ENCODE assay signal across 8 cellular contexts in the genomic region with DNA sequence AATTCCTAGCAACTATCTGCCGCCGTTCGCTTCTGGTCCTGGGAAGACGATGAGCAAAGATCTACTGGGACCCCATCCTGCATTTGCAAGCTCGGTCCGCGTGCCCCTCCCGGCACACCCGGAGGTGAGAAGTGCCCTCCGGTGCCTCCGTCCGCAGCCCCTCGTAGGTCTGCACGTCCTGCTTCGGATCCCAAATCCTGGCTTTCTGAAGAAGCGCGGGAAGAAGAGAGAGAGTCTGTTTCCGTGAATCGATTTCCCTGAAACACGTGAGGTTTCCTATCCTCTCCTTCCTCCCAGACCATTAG. TPM values are rescaled to one million over a fixed set of nuclear protein-coding genes. Genes with fewer than 3 reads are reported as not detected.
A peak's percentile ranks its signal among the peaks of the same experiment; 100 is the strongest.
DNase-seq lines count a peak whose midpoint lies in the region; ATAC-seq and TF ChIP-seq lines count a peak whose summit lies in the region.

No MANE protein-coding gene starts in this region.

- TF ChIP-seq EP300 in SK-N-SH (IDR thresholded peaks at IDR 0.05; ENCODE audit: borderline replicate concordance in 1 of 2, low read depth in 1 of 2, low read length in 1 of 2) = no peak

- no peak for DNase-seq in SK-N-SH
- no peak for DNase-seq in adipocyte (ENCODE audit: low read depth)
- no peak for DNase-seq in kidney epithelial cell (ENCODE audit: low read depth)
- DNase-seq in DMS79 (lab: John Stamatoyannopoulos, UW) = no peak

- no peaks in the 10 kb centered on the region for H3K9me3 ChIP-seq in SK-N-SH
- H3K9me3 ChIP-seq in adipocyte (ENCODE audit: control insufficient read depth, low read length) = no peaks in the 10 kb centered on the region
- H3K9me3 ChIP-seq in stomach smooth muscle (ENCODE audit: control insufficient read depth in 2 of 2, low read length in 2 of 2) = no peaks in the 10 kb centered on the region

- peak overlapping the region; percentile 88 for H2AFZ ChIP-seq in SK-N-SH (ENCODE audit: low read depth)

- no peaks in the 10 kb centered on the region for H3K9me2 ChIP-seq in SK-N-SH

- H3K4me1 ChIP-seq in SK-N-SH (ENCODE audit: control insufficient read depth in 1 of 2, insufficient read depth in 2 of 2, low read depth in 1 of 2, low read length in 1 of 2) (peaks cover 5 to 19% of the 10 kb centered on the region in 2 experiments; a peak in 1 of 4 replicates), adipocyte (ENCODE audit: control insufficient read depth, insufficient read depth, low read length) (peaks cover 27% of the 10 kb centered on the region), stomach smooth muscle (ENCODE audit: control insufficient read depth, insufficient read depth, low read length) (peaks cover 34% of the 10 kb centered on the region)

- no peak for TF ChIP-seq RAD21 in SK-N-SH (IDR thresholded peaks at IDR 0.05; ENCODE audit: low read length)

- no peaks in the 10 kb centered on the region for H4K20me1 ChIP-seq in SK-N-SH (ENCODE audit: insufficient read depth)

- no peak for TF ChIP-seq CTCF in SK-N-SH (IDR thresholded peaks at IDR 0.05)
- no peak for TF ChIP-seq CTCF in kidney epithelial cell (IDR thresholded peaks at IDR 0.05; ENCODE audit: insufficient read depth, low read length, poor library complexity, severe bottlenecking)

- ATAC-seq in SK-N-SH treated with all-trans-retinoic acid at 6 μM for 48 hours = no peak
- no peak for ATAC-seq in activated CD4-positive, CD25-positive, alpha-beta regulatory T cell treated with anti-CD3 and anti-CD28 coated beads, Interleukin-2, amount 50 U/mL, for 24 hours
- no peak for ATAC-seq in HG02798 (IDR thresholded peaks at IDR 0.05; ENCODE audit: poor library complexity, unreplicated experiment)

- POLR2A ChIA-PET in SK-N-SH (lab: Yijun Ruan, JAX) = no interaction called here

- H3K36me3 ChIP-seq in SK-N-SH (replicated peaks in 1 of 2; ENCODE audit: control insufficient read depth in 1 of 2, insufficient read depth in 2 of 2, low read length in 1 of 2) = no peaks in the 10 kb centered on the region
- H3K36me3 ChIP-seq in adipocyte (ENCODE audit: control insufficient read depth, insufficient read depth, low read length, severe bottlenecking) = no peaks in the 10 kb centered on the region
- H3K36me3 ChIP-seq in kidney epithelial cell (ENCODE audit: control insufficient read depth, insufficient read depth, low read length) = no peaks in the 10 kb centered on the region
- H3K36me3 ChIP-seq in stomach smooth muscle (ENCODE audit: control insufficient read depth in 2 of 2, insufficient read depth in 2 of 2, low read length in 2 of 2) = no peaks in the 10 kb centered on the region

- WGBS in SK-N-SH (ENCODE audit: low lambda C conversion rate) = 26% methylated on average over 20 of the region's 20 CpGs

- H3K27me3 ChIP-seq in SK-N-SH (ENCODE audit: insufficient read depth) (no peaks in the 10 kb centered on the region), adipocyte (replicated peaks; ENCODE audit: control insufficient read depth, insufficient read depth, low read length) (no peaks in the 10 kb centered on the region), kidney epithelial cell (ENCODE audit: control insufficient read depth, insufficient read depth, low read length) (peaks cover 21% of the 10 kb centered on the region), stomach smooth muscle (ENCODE audit: control insufficient read depth in 1 of 2, insufficient read depth in 2 of 2, low read length in 2 of 2) (no peaks in the 10 kb centered on the region)

- H3F3A ChIP-seq in SK-N-SH (replicated peaks; ENCODE audit: insufficient read depth) = peaks cover 10% of the 10 kb centered on the region

- H3K4me2 ChIP-seq in SK-N-SH = peak overlapping the region; percentile 78

- H3K4me3 ChIP-seq in SK-N-SH (ENCODE audit: low read depth in 2 of 2, low read length in 1 of 2) = peak overlapping the region; percentile 66 to 76
- H3K4me3 ChIP-seq in adipocyte (ENCODE audit: low read length) = peak overlapping the region; percentile 88
- peak overlapping the region; percentile 58 for H3K4me3 ChIP-seq in kidney epithelial cell (ENCODE audit: low read depth, low read length)
- H3K4me3 ChIP-seq in stomach smooth muscle (ENCODE audit: low read length in 2 of 2) = peak overlapping the region; percentile 78 to 91

- H3K27ac ChIP-seq in SK-N-SH (ENCODE audit: low read depth in 2 of 2, low read length in 1 of 2) = no peak overlapping the region; a peak in 1 of 4 replicates
- H3K27ac ChIP-seq in stomach smooth muscle (ENCODE audit: low read length) = peak overlapping the region; percentile 2

- H3K79me2 ChIP-seq in SK-N-SH (ENCODE audit: insufficient read depth) = 0 out of 2 replicates have a peak, but pooled peaks cover 4% of the 10 kb centered on the region

- CTCF ChIA-PET in SK-N-SH (lab: Yijun Ruan, JAX) = interaction anchor here (0.6 to 1.6 kb wide), 25 partner anchors 9 to 943 kb away, joined by 3 to 23 read pairs (median 3); no protein-coding TSS in a partner anchor

- H3K9ac ChIP-seq in SK-N-SH = peak overlapping the region; percentile 52
- H3K9ac ChIP-seq in adipocyte (ENCODE audit: low read length) = peak overlapping the region; percentile 85
- H3K9ac ChIP-seq in stomach smooth muscle (ENCODE audit: low read length in 2 of 2) = peak overlapping the region; percentile 63 to 64

TF ChIP-seq in SK-N-SH, 30 proteins besides CTCF, POLR2A, EP300 and RAD21:
- TF ChIP-seq NRF1 (IDR thresholded peaks at IDR 0.05; ENCODE audit: low read depth, low read length) = no peak
- TF ChIP-seq YY1 (IDR thresholded peaks at IDR 0.05; ENCODE audit: low read depth) = no peak
- TF ChIP-seq SIN3A (IDR thresholded peaks at IDR 0.05; ENCODE audit: borderline replicate concordance, low read depth, low read length) = no peak
- TF ChIP-seq GABPA (IDR thresholded peaks at IDR 0.05; ENCODE audit: low read depth) = no peak

TF ChIP-seq in SK-N-SH treated with all-trans-retinoic acid at 6 μM for 48 hours, 23 proteins besides CTCF, POLR2A, EP300 and RAD21 (continues in another document):
- TF ChIP-seq, protein P1, sequence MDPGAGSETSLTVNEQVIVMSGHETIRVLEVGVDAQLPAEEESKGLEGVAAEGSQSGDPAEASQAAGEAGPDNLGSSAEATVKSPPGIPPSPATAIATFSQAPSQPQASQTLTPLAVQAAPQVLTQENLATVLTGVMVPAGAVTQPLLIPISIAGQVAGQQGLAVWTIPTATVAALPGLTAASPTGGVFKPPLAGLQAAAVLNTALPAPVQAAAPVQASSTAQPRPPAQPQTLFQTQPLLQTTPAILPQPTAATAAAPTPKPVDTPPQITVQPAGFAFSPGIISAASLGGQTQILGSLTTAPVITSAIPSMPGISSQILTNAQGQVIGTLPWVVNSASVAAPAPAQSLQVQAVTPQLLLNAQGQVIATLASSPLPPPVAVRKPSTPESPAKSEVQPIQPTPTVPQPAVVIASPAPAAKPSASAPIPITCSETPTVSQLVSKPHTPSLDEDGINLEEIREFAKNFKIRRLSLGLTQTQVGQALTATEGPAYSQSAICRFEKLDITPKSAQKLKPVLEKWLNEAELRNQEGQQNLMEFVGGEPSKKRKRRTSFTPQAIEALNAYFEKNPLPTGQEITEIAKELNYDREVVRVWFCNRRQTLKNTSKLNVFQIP (CRISPR knock-in tag; IDR thresholded peaks at IDR 0.05; ENCODE audit: borderline replicate concordance, low read depth) = no peak
- no peak for TF ChIP-seq ISL1 (CRISPR knock-in tag; IDR thresholded peaks at IDR 0.05)
- no peak for TF ChIP-seq TCF4 (CRISPR knock-in tag; IDR thresholded peaks at IDR 0.05; ENCODE audit: borderline replicate concordance)
- TF ChIP-seq, protein P2, sequence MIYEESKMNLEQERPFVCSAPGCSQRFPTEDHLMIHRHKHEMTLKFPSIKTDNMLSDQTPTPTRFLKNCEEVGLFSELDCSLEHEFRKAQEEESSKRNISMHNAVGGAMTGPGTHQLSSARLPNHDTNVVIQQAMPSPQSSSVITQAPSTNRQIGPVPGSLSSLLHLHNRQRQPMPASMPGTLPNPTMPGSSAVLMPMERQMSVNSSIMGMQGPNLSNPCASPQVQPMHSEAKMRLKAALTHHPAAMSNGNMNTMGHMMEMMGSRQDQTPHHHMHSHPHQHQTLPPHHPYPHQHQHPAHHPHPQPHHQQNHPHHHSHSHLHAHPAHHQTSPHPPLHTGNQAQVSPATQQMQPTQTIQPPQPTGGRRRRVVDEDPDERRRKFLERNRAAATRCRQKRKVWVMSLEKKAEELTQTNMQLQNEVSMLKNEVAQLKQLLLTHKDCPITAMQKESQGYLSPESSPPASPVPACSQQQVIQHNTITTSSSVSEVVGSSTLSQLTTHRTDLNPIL (CRISPR knock-in tag; IDR thresholded peaks at IDR 0.05; ENCODE audit: low read depth) = no peak
- TF ChIP-seq, protein P3, sequence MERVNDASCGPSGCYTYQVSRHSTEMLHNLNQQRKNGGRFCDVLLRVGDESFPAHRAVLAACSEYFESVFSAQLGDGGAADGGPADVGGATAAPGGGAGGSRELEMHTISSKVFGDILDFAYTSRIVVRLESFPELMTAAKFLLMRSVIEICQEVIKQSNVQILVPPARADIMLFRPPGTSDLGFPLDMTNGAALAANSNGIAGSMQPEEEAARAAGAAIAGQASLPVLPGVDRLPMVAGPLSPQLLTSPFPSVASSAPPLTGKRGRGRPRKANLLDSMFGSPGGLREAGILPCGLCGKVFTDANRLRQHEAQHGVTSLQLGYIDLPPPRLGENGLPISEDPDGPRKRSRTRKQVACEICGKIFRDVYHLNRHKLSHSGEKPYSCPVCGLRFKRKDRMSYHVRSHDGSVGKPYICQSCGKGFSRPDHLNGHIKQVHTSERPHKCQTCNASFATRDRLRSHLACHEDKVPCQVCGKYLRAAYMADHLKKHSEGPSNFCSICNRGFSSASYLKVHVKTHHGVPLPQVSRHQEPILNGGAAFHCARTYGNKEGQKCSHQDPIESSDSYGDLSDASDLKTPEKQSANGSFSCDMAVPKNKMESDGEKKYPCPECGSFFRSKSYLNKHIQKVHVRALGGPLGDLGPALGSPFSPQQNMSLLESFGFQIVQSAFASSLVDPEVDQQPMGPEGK (CRISPR knock-in tag; IDR thresholded peaks at IDR 0.05; ENCODE audit: borderline replicate concordance) = no peak
- TF ChIP-seq ZC3H10 (CRISPR knock-in tag; IDR thresholded peaks at IDR 0.05) = no peak
- TF ChIP-seq, protein P4, sequence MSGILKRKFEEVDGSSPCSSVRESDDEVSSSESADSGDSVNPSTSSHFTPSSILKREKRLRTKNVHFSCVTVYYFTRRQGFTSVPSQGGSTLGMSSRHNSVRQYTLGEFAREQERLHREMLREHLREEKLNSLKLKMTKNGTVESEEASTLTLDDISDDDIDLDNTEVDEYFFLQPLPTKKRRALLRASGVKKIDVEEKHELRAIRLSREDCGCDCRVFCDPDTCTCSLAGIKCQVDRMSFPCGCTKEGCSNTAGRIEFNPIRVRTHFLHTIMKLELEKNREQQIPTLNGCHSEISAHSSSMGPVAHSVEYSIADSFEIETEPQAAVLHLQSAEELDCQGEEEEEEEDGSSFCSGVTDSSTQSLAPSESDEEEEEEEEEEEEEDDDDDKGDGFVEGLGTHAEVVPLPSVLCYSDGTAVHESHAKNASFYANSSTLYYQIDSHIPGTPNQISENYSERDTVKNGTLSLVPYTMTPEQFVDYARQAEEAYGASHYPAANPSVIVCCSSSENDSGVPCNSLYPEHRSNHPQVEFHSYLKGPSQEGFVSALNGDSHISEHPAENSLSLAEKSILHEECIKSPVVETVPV (CRISPR knock-in tag; IDR thresholded peaks at IDR 0.05) = no peak
- TF ChIP-seq GLIS3 (CRISPR knock-in tag; IDR thresholded peaks at IDR 0.05) = no peak

RNA-seq across cellular contexts. Expression of a gene that starts 5.0 kb away (rescaled TPM):
- polyA plus RNA-seq in SK-N-SH (2012; rRNA removed) = 48.7 and 76.6 TPM in 2 replicates
- polyA plus RNA-seq in SK-N-SH (2012; cell fraction: cytosol; rRNA removed) = 32.1 and 46.4 TPM in 2 replicates
- 128 and 152 TPM in 2 replicates for polyA plus RNA-seq in SK-N-SH (2012; cell fraction: nucleus; rRNA removed)
- total RNA-seq in kidney epithelial cell = 0.04 TPM in 1 of 2 replicates, not detected in the other
